In genomic region chr15:100384108-100384410, GRCh38 we compare ENCODE assay signal across 14 cellular contexts.
DNase-seq lines count a peak whose midpoint lies in the region; TF ChIP-seq lines count a peak whose summit lies in the region.
"Had no signal": no experiment of that assay in that cellular context is flagged by ENCODE, and none has a peak within 500 bp of the region (broad histone marks: within the 10 kb centered on the region; RNA-seq: fewer than 3 reads in every experiment).

No MANE protein-coding gene starts in this region.

- TF ChIP-seq CTCF in AG09309 (IDR thresholded peaks at IDR 0.05; ENCODE audit: control insufficient read depth, insufficient read depth, low read depth, low read length, missing control alignments) (peak; percentile 0), KMS-11 (conservative IDR thresholded peaks at IDR 0.05; ENCODE audit: low read depth, low read length) (0 out of 2 replicates have a peak, but pooled peaks have one; percentile 9), RWPE1 (conservative IDR thresholded peaks at IDR 0.05; ENCODE audit: low read depth) (peak; percentile 35; the same call in 1 of the 2 replicates), nephron progenitor cell (IDR thresholded peaks at IDR 0.05) (peak; percentile 1)

- no peak overlapping the region for H3K4me3 Mint-ChIP-seq in nephron progenitor cell
- H3K4me3 Mint-ChIP-seq: CD8-positive, alpha-beta T cell; T-cell had no signal

- CTCF ChIA-PET in RWPE1 (lab: Yijun Ruan, JAX) = interaction anchor here (0.6 to 1.3 kb wide), 6 partner anchors 34 to 456 kb away, joined by 3 to 8 read pairs (median 4); partner anchors contain the start of gene ADAMTS17

- no peaks in the 10 kb centered on the region for H3K4me1 Mint-ChIP-seq in nephron progenitor cell
- H3K4me1 Mint-ChIP-seq: T-cell had no signal

- H3K27ac ChIP-seq in KMS-11 (no peak overlapping the region), RWPE1 (no peak overlapping the region)
- H3K27ac ChIP-seq: A549 had no signal

- H3K79me2 ChIP-seq in KMS-11 (ENCODE audit: insufficient read depth, low read depth) = no peaks in the 10 kb centered on the region

- H3K9me3 ChIP-seq in HAP-1 = no peaks in the 10 kb centered on the region

- in situ Hi-C loops in HAP-1 (cut with MboI; ENCODE audit: low sequenced_read_pairs) = no loop called here

- H3K36me3 ChIP-seq in KMS-11 (ENCODE audit: insufficient read depth) = no peaks in the 10 kb centered on the region
- H3K36me3 ChIP-seq in HAP-1 (replicated peaks) = no peaks in the 10 kb centered on the region

- no peak overlapping the region for H3K9ac ChIP-seq in KMS-11

- no peak overlapping the region for H3K4me2 ChIP-seq in KMS-11
- H3K4me2 ChIP-seq: A549 had no signal

- H4K20me1 ChIP-seq in KMS-11 (ENCODE audit: insufficient read depth) = no peaks in the 10 kb centered on the region

- H3K4me3 ChIP-seq in AG09309 (ENCODE audit: control insufficient read depth, low read depth, low read length) = no peak overlapping the region
- H3K4me3 ChIP-seq in KMS-11 (IDR thresholded peaks at IDR 0.05; ENCODE audit: insufficient read depth, low read depth, low read length) = no peak overlapping the region
- no peak overlapping the region for H3K4me3 ChIP-seq in HAP-1
- H3K4me3 ChIP-seq: A549 had no signal

- no peak overlapping the region; the same call in 1 of the 2 replicates for H2AFZ ChIP-seq in KMS-11 (ENCODE audit: low read depth)

- H3K4me1 ChIP-seq in KMS-11 (ENCODE audit: low read depth, poor library complexity, severe bottlenecking) = no peaks in the 10 kb centered on the region
- no peaks in the 10 kb centered on the region for H3K4me1 ChIP-seq in HAP-1
- H3K4me1 ChIP-seq: A549 had no signal

- no peaks in the 10 kb centered on the region for H3K27me3 ChIP-seq in KMS-11 (ENCODE audit: insufficient read depth, low read depth)
- H3K27me3 ChIP-seq in HAP-1 (ENCODE audit: low read depth) = no peaks in the 10 kb centered on the region

- DNase-seq in AG09309 (ENCODE audit: low read depth) = no peak
- no peak for DNase-seq in RWPE1 (ENCODE audit: low spot score)
- no peak for DNase-seq in nephron progenitor cell
- no peak for DNase-seq in NK-92 treated with Interleukin-12 subunit alpha and Interleukin-12 subunit beta, amount 100 ng/mL, for 24 hours (lab: John Stamatoyannopoulos, UW)
- DNase-seq in HAP-1 (ENCODE audit: low spot score in 2 of 2) = no peak
- DNase-seq in NCI-H748 (lab: John Stamatoyannopoulos, UW; ENCODE audit: unreplicated experiment) = no peak
- DNase-seq: C1 segment of cervical spinal cord; CD8-positive, alpha-beta T cell; DMS79 treated with DMSO at 0.1 percent for 48 hours; NCI-H1105; NCI-H2107 had no signal

- H3K36me3 Mint-ChIP-seq in nephron progenitor cell (ENCODE audit: low read depth) = peaks cover 17% of the 10 kb centered on the region
- H3K36me3 Mint-ChIP-seq: CD8-positive, alpha-beta T cell had no signal

- POLR2A ChIA-PET in RWPE1 (lab: Yijun Ruan, JAX; ENCODE audit: low non-redundant PET) = no interaction called here

- peaks cover 77% of the 10 kb centered on the region for H3K9me3 Mint-ChIP-seq in nephron progenitor cell

- peaks cover 8% of the 10 kb centered on the region for H3K27me3 Mint-ChIP-seq in nephron progenitor cell (ENCODE audit: low read depth, poor library complexity)

- no peak overlapping the region for H3K27ac Mint-ChIP-seq in nephron progenitor cell
- H3K27ac Mint-ChIP-seq: CD8-positive, alpha-beta T cell; T-cell had no signal
